Comparison of ENCODE assay signal across 1 cellular context in the genomic region with DNA sequence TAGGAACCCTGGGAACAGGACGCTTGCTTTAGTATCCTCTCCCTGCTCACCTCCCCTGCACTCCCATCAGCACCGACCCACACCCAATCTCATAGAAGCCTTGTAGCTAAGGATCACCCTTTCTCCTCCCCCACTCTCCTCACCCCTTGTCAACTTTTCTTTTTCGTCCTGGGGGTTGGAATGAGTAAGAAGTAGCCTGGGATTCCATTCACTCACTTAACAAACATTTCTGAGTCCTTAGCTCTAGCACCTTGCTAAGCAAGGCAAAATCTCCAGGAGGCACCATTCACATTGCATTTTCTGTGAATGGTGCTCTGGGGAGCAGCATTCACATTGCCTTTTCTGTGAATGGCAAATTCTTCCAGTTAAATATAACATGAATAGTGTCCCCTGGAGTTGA.
TF ChIP-seq lines count a peak whose summit lies in the region.

No MANE protein-coding gene starts in this region.

TF ChIP-seq in GM12878, 131 proteins besides CTCF, POLR2A, EP300 and RAD21:
- TF ChIP-seq MXI1 (IDR thresholded peaks at IDR 0.05; ENCODE audit: low read depth, low read length), result no peak
- no peak for TF ChIP-seq ZNF384 (IDR thresholded peaks at IDR 0.05; ENCODE audit: borderline replicate concordance, low read depth, low read length)
- no peak for TF ChIP-seq HCFC1 (IDR thresholded peaks at IDR 0.05; ENCODE audit: low read length)
- no peak for TF ChIP-seq USF2 (IDR thresholded peaks at IDR 0.05; ENCODE audit: borderline replicate concordance, low read depth, low read length)
- no peak for TF ChIP-seq SIN3A (IDR thresholded peaks at IDR 0.05; ENCODE audit: low read depth, low read length)
- TF ChIP-seq RELB (IDR thresholded peaks at IDR 0.05; ENCODE audit: low read depth), result no peak
